19 cellular contexts compared by ENCODE assay signal in genomic region chr20:45991616-45992015, GRCh38. TPM values are rescaled to one million over a fixed set of nuclear protein-coding genes. Genes with fewer than 3 reads are reported as not detected.
"Had no signal": no experiment of that assay in that cellular context is flagged by ENCODE, and none has a peak within 500 bp of the region (broad histone marks: within the 10 kb centered on the region; RNA-seq: fewer than 3 reads in every experiment).

No MANE protein-coding gene starts in this region.

- H3K27me3 ChIP-seq: neural progenitor cell, ovary, testis had no signal

- H3K9ac ChIP-seq: neural progenitor cell had no signal

- ATAC-seq: activated T-helper 17 cell treated with anti-CD3 and anti-CD28 coated beads, Interleukin-2, amount 50 U/mL, for 72 hours; gastroesophageal sphincter; left lobe of liver; sciatic nerve; upper lobe of right lung had no signal

- H3K27ac Mint-ChIP-seq: activated naive CD4-positive, alpha-beta T cell treated with anti-CD3 and anti-CD28 coated beads for 36 hours; activated T-helper 17 cell treated with anti-CD3 and anti-CD28 coated beads, Interleukin-2, amount 50 U/mL, for 72 hours; neural progenitor cell; T-helper 2 cell treated with Interferon-gamma antibody and Interleukin-4, amounts not matched to agents 5 μg/mL and 100 μg/mL, for 36 hours had no signal

- H3K4me1 ChIP-seq: gastroesophageal sphincter, neural progenitor cell, testis, upper lobe of right lung had no signal

- H3K27ac ChIP-seq: dorsolateral prefrontal cortex, gastroesophageal sphincter, neural progenitor cell, ovary, stomach, testis, upper lobe of right lung, VCaP had no signal

- H3K4me2 ChIP-seq: neural progenitor cell had no signal

- H3K4me3 Mint-ChIP-seq: activated naive CD4-positive, alpha-beta T cell treated with anti-CD3 and anti-CD28 coated beads for 36 hours; activated T-helper 17 cell treated with anti-CD3 and anti-CD28 coated beads, Interleukin-2, amount 50 U/mL, for 72 hours; neural progenitor cell; T-helper 2 cell treated with Interferon-gamma antibody and Interleukin-4, amounts not matched to agents 5 μg/mL and 100 μg/mL, for 36 hours had no signal

- H3K36me3 Mint-ChIP-seq: neural progenitor cell had no signal

- H3K9me3 ChIP-seq: gastroesophageal sphincter, ovary, stomach, testis, upper lobe of right lung had no signal

- DNase-seq: activated CD4-positive, alpha-beta T cell treated with anti-CD3 and anti-CD28 coated beads, Interleukin-2, amount 50 U/mL, for 48 hours; activated naive CD4-positive, alpha-beta T cell treated with anti-CD3 and anti-CD28 coated beads for 36 hours; dorsolateral prefrontal cortex; erythroblast; ovary; stimulated activated CD4-positive, alpha-beta T cell treated with anti-CD3 and anti-CD28 coated beads, Interleukin-12 subunit alpha, Interleukin-12 subunit beta, amount 100 ng/mL, for 4 hours; stimulated activated CD4-positive, alpha-beta T cell treated with anti-CD3 and anti-CD28 coated beads, Interleukin-2, amount 100 ng/mL, for 24 hours; stomach; testis; upper lobe of right lung had no signal

- H3K9me3 Mint-ChIP-seq: activated naive CD4-positive, alpha-beta T cell treated with anti-CD3 and anti-CD28 coated beads for 36 hours; activated T-helper 17 cell treated with anti-CD3 and anti-CD28 coated beads, Interleukin-2, amount 50 U/mL, for 72 hours; neural progenitor cell; T-helper 2 cell treated with Interferon-gamma antibody and Interleukin-4, amounts not matched to agents 5 μg/mL and 100 μg/mL, for 36 hours had no signal

- H3K36me3 ChIP-seq: gastroesophageal sphincter, neural progenitor cell, ovary, stomach, upper lobe of right lung had no signal

- H3K27me3 Mint-ChIP-seq: activated T-helper 17 cell treated with anti-CD3 and anti-CD28 coated beads, Interleukin-2, amount 50 U/mL, for 72 hours had no signal

- H3K4me3 ChIP-seq: dorsolateral prefrontal cortex, gastroesophageal sphincter, neural progenitor cell, ovary, stomach, testis, upper lobe of right lung had no signal

RNA-seq across cellular contexts. Expression of gene MMP9, which starts 17.1 kb away (rescaled TPM):
- total RNA-seq: activated naive CD4-positive, alpha-beta T cell treated with anti-CD3 and anti-CD28 coated beads for 36 hours; activated T-helper 17 cell treated with anti-CD3 and anti-CD28 coated beads, Interleukin-2, amount 50 U/mL, for 72 hours; lung microvascular endothelial cell; pulmonary artery endothelial cell had no signal

RNA-seq across cellular contexts. Expression of gene SLC12A5, which starts 37.4 kb away (rescaled TPM):
- total RNA-seq: activated naive CD4-positive, alpha-beta T cell treated with anti-CD3 and anti-CD28 coated beads for 36 hours; gastroesophageal sphincter; left lobe of liver had no signal
